ENCODE assay signal across 8 cellular contexts in genomic region chr7:77331938-77332695, GRCh38.
DNase-seq lines count a peak whose midpoint lies in the region; ATAC-seq and TF ChIP-seq lines count a peak whose summit lies in the region.

No MANE protein-coding gene starts in this region.

- no peaks in the 10 kb centered on the region for H3K9me2 ChIP-seq in Karpas-422 (replicated peaks; ENCODE audit: insufficient read depth, low read length)
- no peaks in the 10 kb centered on the region for H3K9me2 ChIP-seq in PC-3 (replicated peaks; ENCODE audit: low read length)

- H3K27ac ChIP-seq in Karpas-422 (ENCODE audit: low read length) (no peak overlapping the region), PC-3 (ENCODE audit: low read length) (no peak overlapping the region), cardiac muscle cell (no peak overlapping the region)

- no TSS peak for BruUV-seq in PC-3 (replicated peaks; lab: Mats Ljungman, UMichigan)

- no peak overlapping the region for H3K4me3 Mint-ChIP-seq in activated naive CD4-positive, alpha-beta T cell treated with anti-CD3 and anti-CD28 coated beads, Interleukin-2, amount 10 ng/mL, durations not matched to agents 7 days and 5 days

- no peaks in the 10 kb centered on the region for H3K36me3 ChIP-seq in H7 (replicated peaks; ENCODE audit: control insufficient read depth, insufficient read depth, low read length)
- H3K36me3 ChIP-seq in Karpas-422 (ENCODE audit: insufficient read depth, low read length): no peaks in the 10 kb centered on the region
- H3K36me3 ChIP-seq in PC-3 (ENCODE audit: low read depth, low read length): no peaks in the 10 kb centered on the region
- H3K36me3 ChIP-seq in cardiac muscle cell: no peaks in the 10 kb centered on the region

- H3K4me1 ChIP-seq in Karpas-422 (ENCODE audit: low read length): peaks cover 49% of the 10 kb centered on the region
- peaks cover 45% of the 10 kb centered on the region for H3K4me1 ChIP-seq in PC-3 (ENCODE audit: insufficient read depth, low read length)
- H3K4me1 ChIP-seq in cardiac muscle cell (ENCODE audit: low read depth): peaks cover 2% of the 10 kb centered on the region

- peaks cover 2% of the 10 kb centered on the region for H3K36me3 Mint-ChIP-seq in activated naive CD4-positive, alpha-beta T cell treated with anti-CD3 and anti-CD28 coated beads, Interleukin-2, amount 10 ng/mL, durations not matched to agents 7 days and 5 days

- H3K4me2 ChIP-seq in Karpas-422 (ENCODE audit: low read depth, low read length, poor library complexity, severe bottlenecking) (peak overlapping the region; percentile 36), PC-3 (ENCODE audit: low read length) (no peak overlapping the region)

- DNase-seq in activated effector memory CD4-positive, alpha-beta T cell treated with anti-CD3 and anti-CD28 coated beads, Interleukin-2, amount 50 U/mL, for 16 hours: peak; percentile 69
- DNase-seq in activated effector memory CD4-positive, alpha-beta T cell treated with Interleukin-2 at 50 U/mL for 16 hours: no peak
- DNase-seq in H7 (peak; percentile 70), Karpas-422 (peak; percentile 92), PC-3 (peak; percentile 90), cardiac muscle cell (ENCODE audit: low read depth in 1 of 2, low spot score in 1 of 2) (peak; percentile 85 to 93), pulmonary artery endothelial cell (ENCODE audit: low read depth, low spot score) (peak; percentile 71)
- DNase-seq in activated naive CD4-positive, alpha-beta T cell treated with anti-CD3 and anti-CD28 coated beads, Interleukin-2, amount 10 ng/mL, durations not matched to agents 7 days and 5 days: peak; percentile 60

- H3K4me3 ChIP-seq in H7 (ENCODE audit: insufficient read depth, low read depth, low read length) (no peak overlapping the region), Karpas-422 (ENCODE audit: low read length) (no peak overlapping the region), PC-3 (ENCODE audit: low read length) (no peak overlapping the region), cardiac muscle cell (no peak overlapping the region)

- POLR2A ChIA-PET in PC-3 (lab: Charles Lee; ENCODE audit: unreplicated experiment): interaction anchor here (0.6 to 1.0 kb wide), 2 partner anchors 77 to 209 kb away, joined by 3 to 5 read pairs; no protein-coding TSS in a partner anchor

- intact Hi-C loops in PC-3 (cut with micrococcal nuclease): loop anchor here (2.0 kb wide), 1 partner anchor 209 kb away; the partner anchor contains the start of gene CCDC146

- no peak overlapping the region for H2AFZ ChIP-seq in Karpas-422 (ENCODE audit: low read length)
- H2AFZ ChIP-seq in PC-3 (ENCODE audit: low read length): no peak overlapping the region

- no peaks in the 10 kb centered on the region for H3K27me3 ChIP-seq in H7 (ENCODE audit: control insufficient read depth, insufficient read depth, low read length)
- H3K27me3 ChIP-seq in Karpas-422 (ENCODE audit: low read length): no peaks in the 10 kb centered on the region
- no peaks in the 10 kb centered on the region for H3K27me3 ChIP-seq in PC-3 (ENCODE audit: low read length)
- H3K27me3 ChIP-seq in cardiac muscle cell: no peaks in the 10 kb centered on the region

- H3F3A ChIP-seq in PC-3 (ENCODE audit: low read length, unreplicated experiment): no peaks in the 10 kb centered on the region

- peak; percentile 74 for ATAC-seq in PC-3

- H3K79me2 ChIP-seq in Karpas-422 (ENCODE audit: low read length): no peaks in the 10 kb centered on the region
- H3K79me2 ChIP-seq in PC-3 (ENCODE audit: low read length): no peaks in the 10 kb centered on the region

- CTCF ChIA-PET in PC-3 (lab: Charles Lee): interaction anchor here (0.6 to 2.3 kb wide), 10 partner anchors 17 to 210 kb away, joined by 3 to 42 read pairs (median 4); partner anchors contain the start of gene CCDC146
- CTCF ChIA-PET in activated naive CD4-positive, alpha-beta T cell treated with anti-CD3 and anti-CD28 coated beads, Interleukin-2, amount 10 ng/mL, durations not matched to agents 7 days and 5 days (lab: Charles Lee): interaction anchor here (0.6 to 3.6 kb wide), 14 partner anchors 9 to 232 kb away, joined by 3 to 33 read pairs (median 4); partner anchors contain the start of gene CCDC146

- H3K27ac Mint-ChIP-seq in activated naive CD4-positive, alpha-beta T cell treated with anti-CD3 and anti-CD28 coated beads, Interleukin-2, amount 10 ng/mL, durations not matched to agents 7 days and 5 days: no peak overlapping the region

- H3K27me3 Mint-ChIP-seq in activated naive CD4-positive, alpha-beta T cell treated with anti-CD3 and anti-CD28 coated beads, Interleukin-2, amount 10 ng/mL, durations not matched to agents 7 days and 5 days: no peaks in the 10 kb centered on the region

- H3K9ac ChIP-seq in Karpas-422 (ENCODE audit: low read length) (no peak overlapping the region), PC-3 (ENCODE audit: low read length) (no peak overlapping the region)

- no peaks in the 10 kb centered on the region for H4K20me1 ChIP-seq in Karpas-422 (ENCODE audit: insufficient read depth, low read depth, low read length)
- no peaks in the 10 kb centered on the region for H4K20me1 ChIP-seq in PC-3 (ENCODE audit: low read length)

- peaks cover 52% of the 10 kb centered on the region for H3K4me1 Mint-ChIP-seq in activated naive CD4-positive, alpha-beta T cell treated with anti-CD3 and anti-CD28 coated beads, Interleukin-2, amount 10 ng/mL, durations not matched to agents 7 days and 5 days

- TF ChIP-seq CTCF in PC-3 (conservative IDR thresholded peaks at IDR 0.05; ENCODE audit: low read depth, low read length) (peak; percentile 74), cardiac muscle cell (IDR thresholded peaks at IDR 0.05; ENCODE audit: low read depth, low read length) (peak; percentile 54)

- no peaks in the 10 kb centered on the region for H3K9me3 Mint-ChIP-seq in activated naive CD4-positive, alpha-beta T cell treated with anti-CD3 and anti-CD28 coated beads, Interleukin-2, amount 10 ng/mL, durations not matched to agents 7 days and 5 days

- H3K9me3 ChIP-seq in Karpas-422 (ENCODE audit: low read length) (no peaks in the 10 kb centered on the region), PC-3 (ENCODE audit: low read length) (no peaks in the 10 kb centered on the region), cardiac muscle cell (ENCODE audit: low read depth) (no peaks in the 10 kb centered on the region)
